In the genomic region with DNA sequence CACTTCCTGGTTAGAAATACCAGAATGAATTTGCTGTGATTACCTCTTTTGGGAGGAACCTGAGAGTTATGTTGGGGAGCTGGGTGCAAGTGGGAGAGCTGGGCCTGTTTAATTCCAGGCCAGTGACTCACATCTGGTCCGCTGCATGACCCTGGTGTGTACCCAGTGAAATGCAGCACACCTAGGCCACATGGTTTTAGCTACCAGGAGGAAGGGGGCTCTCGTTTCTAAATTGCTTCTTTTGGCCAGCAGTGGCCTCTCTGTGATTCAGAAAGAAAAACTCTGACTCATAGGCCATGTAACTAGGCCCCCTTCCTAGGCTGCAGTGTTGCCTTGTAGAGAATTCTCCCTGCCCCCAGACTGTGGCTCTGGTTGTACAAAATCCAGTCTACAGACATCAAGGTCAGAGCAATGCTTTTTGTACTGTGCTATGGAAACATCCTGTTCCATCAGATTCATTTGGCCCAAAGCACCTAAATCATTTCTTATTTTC, we compare ENCODE assay signal across 1 cellular context.
A peak's percentile ranks its signal among the peaks of the same experiment; 100 is the strongest.
TF ChIP-seq lines count a peak whose summit lies in the region.

No MANE protein-coding gene starts in this region.

TF ChIP-seq in IMR-90, 13 proteins besides CTCF, POLR2A, EP300 and RAD21:
- TF ChIP-seq BHLHE40 (IDR thresholded peaks at IDR 0.05; ENCODE audit: low read depth, low read length) (peak; percentile 43; the same call in 1 of the 2 replicates), MAZ (IDR thresholded peaks at IDR 0.05; ENCODE audit: borderline replicate concordance, low read depth, low read length) (peak; percentile 61; the same call in 1 of the 2 replicates), RCOR1 (IDR thresholded peaks at IDR 0.05; ENCODE audit: insufficient replicate concordance, low read length) (no peak), MXI1 (IDR thresholded peaks at IDR 0.05; ENCODE audit: borderline replicate concordance, low read depth, low read length) (no peak), USF2 (IDR thresholded peaks at IDR 0.05; ENCODE audit: low read depth, low read length) (peak; percentile 31; the same call in 1 of the 2 replicates), FOS (IDR thresholded peaks at IDR 0.05; ENCODE audit: low read depth, low read length) (peak; percentile 89)
